9 cellular contexts compared by ENCODE assay signal in genomic region chrX:40107291-40108083, GRCh38. TPM values are rescaled to one million over a fixed set of nuclear protein-coding genes. Genes with fewer than 3 reads are reported as not detected.
DNase-seq lines count a peak whose midpoint lies in the region; ATAC-seq, FAIRE-seq and TF ChIP-seq lines count a peak whose summit lies in the region.
"Had no signal": no experiment of that assay in that cellular context is flagged by ENCODE, and none has a peak within 500 bp of the region (broad histone marks: within the 10 kb centered on the region; RNA-seq: fewer than 3 reads in every experiment).

No MANE protein-coding gene starts in this region.

- H3K27me3 ChIP-seq in K562 (ENCODE audit: control insufficient read depth in 2 of 2, insufficient read depth in 2 of 2, low read length in 2 of 2) (no peaks in the 10 kb centered on the region), layer of hippocampus (ENCODE audit: control insufficient read depth, insufficient read depth, low read length) (no peaks in the 10 kb centered on the region), stomach (peaks cover 0 to 76% (median 26%) of the 10 kb centered on the region in 3 donors)

- no peaks in the 10 kb centered on the region for H4K20me1 ChIP-seq in K562 (replicated peaks; ENCODE audit: control insufficient read depth, insufficient read depth, low read length)

- H3K27ac ChIP-seq in K562 (ENCODE audit: extremely low read depth, low read depth, low read length): peak overlapping the region; percentile 95
- peak overlapping the region; percentile 62 for H3K27ac ChIP-seq in layer of hippocampus (ENCODE audit: low read depth, low read length)
- peak overlapping the region; percentile 90 to 96 (median 93) for H3K27ac ChIP-seq in stomach

- DNase-seq in NCI-H510A (lab: John Stamatoyannopoulos, UW) (peak; percentile 52), NCI-H510A treated with DMSO at 0.1 percent for 48 hours (lab: John Stamatoyannopoulos, UW) (no peak), NCI-H2227 treated with DMSO at 0.1 percent for 48 hours (lab: John Stamatoyannopoulos, UW) (peak; percentile 53), K562 (ENCODE audit: extremely low read depth in 1 of 4, low spot score in 3 of 4) (peak in 1 of 4 experiments; percentile 85), stomach (peak; percentile 71), AG08395 (ENCODE audit: low spot score) (no peak)
- DNase-seq in central memory CD4-positive, alpha-beta T cell: no peak

- H3K36me3 ChIP-seq in K562 (ENCODE audit: control insufficient read depth, insufficient read depth, low read length) (no peaks in the 10 kb centered on the region), stomach (no peaks in the 10 kb centered on the region)

- in situ Hi-C loops in K562 (cut with MboI): loop anchor here (5.0 to 10.0 kb wide), 3 partner anchors 47 to 157 kb away; no protein-coding TSS in a partner anchor

- peak overlapping the region; percentile 83 for H3K4me2 ChIP-seq in K562 (ENCODE audit: insufficient read depth, low read length)

- peak; percentile 73 for FAIRE-seq in K562 (lab: Jason Lieb, UNC)
- FAIRE-seq: G401.6 had no signal

- intact Hi-C loops in K562 (cut with micrococcal nuclease): loop anchor here (2.0 to 10.0 kb wide), 4 partner anchors 47 to 373 kb away; no protein-coding TSS in a partner anchor
- intact Hi-C loops in stomach (cut with DNase I; ENCODE audit: low total_unique reads): no loop called here

- no peak for TF ChIP-seq POLR2A in K562 (conservative IDR thresholded peaks at IDR 0.05)
- no peak for TF ChIP-seq POLR2A in stomach (IDR thresholded peaks at IDR 0.05)

- TF ChIP-seq EP300 in K562 (IDR thresholded peaks at IDR 0.05; ENCODE audit: low read length) (no peak; the same call in 1 of the 2 replicates), stomach (IDR thresholded peaks at IDR 0.05) (no peak)

- WGBS in K562 (ENCODE audit: insufficient coverage, low coverage, missing lambda C conversion rate): 5% methylated on average over 27 of the region's 68 CpGs
- 8 to 24% (median 12%) methylated on average over 7 to 68 of the region's 68 CpGs for WGBS in stomach, 5 donors

- POLR2A ChIA-PET in K562 (lab: Yijun Ruan, JAX): interaction anchor here (0.6 to 3.9 kb wide), 7 partner anchors 9 to 534 kb away, joined by 3 to 18 read pairs (median 4); partner anchors contain the start of gene BCOR

- H3K9me3 ChIP-seq in K562 (replicated peaks; ENCODE audit: control insufficient read depth, insufficient read depth, low read depth, low read length) (no peaks in the 10 kb centered on the region), stomach (peaks cover 0 to 27% (median 0%) of the 10 kb centered on the region in 4 donors)

- H3K79me2 ChIP-seq in K562 (ENCODE audit: control insufficient read depth, insufficient read depth, low read length): peaks cover 79% of the 10 kb centered on the region

- ATAC-seq in K562: peak; percentile 8

- no TSS peak for BruUV-seq in K562 (replicated peaks; lab: Mats Ljungman, UMichigan)

- CTCF ChIA-PET in K562 (lab: Yijun Ruan, JAX; ENCODE audit: low intra/inter-chr PET ratio): no interaction called here

- H3K4me1 ChIP-seq in K562 (replicated peaks in 1 of 2; ENCODE audit: control insufficient read depth in 2 of 2, insufficient read depth in 2 of 2, low read length in 2 of 2) (peaks cover 52 to 73% of the 10 kb centered on the region in 2 experiments), stomach (peaks cover 19 to 65% (median 42%) of the 10 kb centered on the region in 4 donors)

- H3K4me3 ChIP-seq in K562: peak overlapping the region; percentile 66; the same call in 1 of the 2 replicates
- H3K4me3 ChIP-seq in stomach: peak overlapping the region; percentile 46 to 53 (median 51)

- no peak for TF ChIP-seq RAD21 in K562 (CRISPR knock-in tag; conservative IDR thresholded peaks at IDR 0.05 in 1 of 2, IDR thresholded peaks at IDR 0.05 in 1 of 2)

- TF ChIP-seq CTCF in K562 (IDR thresholded peaks at IDR 0.05 in 2 of 3, conservative IDR thresholded peaks at IDR 0.05 in 1 of 3; ENCODE audit: insufficient read depth in 2 of 3, low read depth in 1 of 3, low read length in 3 of 3): no peak
- no peak for TF ChIP-seq CTCF in stomach (IDR thresholded peaks at IDR 0.05)

- H3K9me1 ChIP-seq in K562 (ENCODE audit: control insufficient read depth, insufficient read depth, low read length): no peaks in the 10 kb centered on the region

- H2AFZ ChIP-seq in K562 (ENCODE audit: low read depth, low read length): peak overlapping the region; percentile 52; the same call in 1 of the 2 replicates

- H3K9ac ChIP-seq in K562 (ENCODE audit: insufficient read depth in 1 of 2, low read depth in 2 of 2, low read length in 2 of 2): peak overlapping the region; percentile 85 to 98

TF ChIP-seq in K562, 482 proteins besides CTCF, POLR2A, EP300 and RAD21 (continues in another document):
- TF ChIP-seq SMAD2 (IDR thresholded peaks at IDR 0.05; ENCODE audit: low read depth, low read length) (no peak), TRIM24 (IDR thresholded peaks at IDR 0.05) (no peak), GABPA (tag; conservative IDR thresholded peaks at IDR 0.05; ENCODE audit: low read depth) (no peak), CEBPG (CRISPR knock-in tag; IDR thresholded peaks at IDR 0.05) (no peak), CEBPG (tag; conservative IDR thresholded peaks at IDR 0.05 in 1 of 2, IDR thresholded peaks at IDR 0.05 in 1 of 2) (no peak), KLF6 (CRISPR knock-in tag; IDR thresholded peaks at IDR 0.05; ENCODE audit: borderline replicate concordance) (no peak), JUND (IDR thresholded peaks at IDR 0.05; ENCODE audit: borderline replicate concordance, low read depth, low read length) (peak; percentile 27; the same call in 1 of the 2 replicates), JUND (tag; IDR thresholded peaks at IDR 0.05; ENCODE audit: borderline replicate concordance, low read depth, low read length) (peak; percentile 38; the same call in 1 of the 3 replicates), ZC3H8 (IDR thresholded peaks at IDR 0.05) (no peak), SMARCA5 (IDR thresholded peaks at IDR 0.05) (no peak), POLR2AphosphoS5 (IDR thresholded peaks at IDR 0.05; ENCODE audit: control insufficient read depth, insufficient read depth, low read depth, low read length) (no peak), GTF3C2 (IDR thresholded peaks at IDR 0.05; ENCODE audit: borderline replicate concordance, extremely low read depth, insufficient read length) (no peak), SRSF9 (IDR thresholded peaks at IDR 0.05; ENCODE audit: borderline replicate concordance, low read depth, low read length) (no peak)

RNA-seq across cellular contexts. Expression of gene BCOR, which starts 9.7 kb away (rescaled TPM):
- 128 and 140 TPM in 2 replicates for total RNA-seq in K562 (2011; cell fraction: chromatin; rRNA removed; ENCODE audit: low replicate concordance)
- total RNA-seq in K562 (2011; cell fraction: nucleolus; rRNA removed): 71.6 and 74.4 TPM in 2 replicates
- total RNA-seq in K562 (2011; cell fraction: nucleoplasm; rRNA removed): 97.0 and 135 TPM in 2 replicates
- total RNA-seq in K562 (2014; rRNA removed) (73.7 and 76.0 TPM in 2 replicates), K562 (2014; rRNA removed; fragmentation: Illumina TruSeq; extraction: Trizol) (37.6 and 37.9 TPM in 2 replicates), K562 (2015; rRNA removed; fragmentation: Illumina TruSeq; extraction: Trizol) (33.0 and 36.6 TPM in 2 replicates), K562 (2021) (98.3 and 113 TPM in 2 replicates), stomach (10 to 100 TPM; 11.0 to 45.5 (median 34.8) TPM)
- polyA plus RNA-seq in K562 (2011; rRNA removed) (27.5 and 28.1 TPM in 2 replicates), K562 (2014; fragmentation: Illumina TruSeq; extraction: Trizol) (88.1 and 98.5 TPM in 2 replicates), K562 (2014; fragmentation: Nextera tagmentation; extraction: Ambion mirVana) (10 to 100 TPM; 32.0 to 37.4 TPM), K562 (2014; rRNA removed) (44.4 and 64.6 TPM in 2 replicates), stomach (10 to 100 TPM in 1 of 3 donors, 1 to 10 TPM in 2; 4.4 to 11.8 (median 5.0) TPM)
- 30.1 and 38.0 TPM in 2 replicates for polyA plus RNA-seq in K562 (2011; cell fraction: cytosol; rRNA removed)
- 64.0 and 93.7 TPM in 2 replicates for polyA plus RNA-seq in K562 (2011; cell fraction: nucleus; rRNA removed)
- polyA plus RNA-seq in K562 (2012): 72.8 and 76.1 TPM in 2 replicates
- 40.5 and 49.5 TPM in 2 replicates for polyA minus RNA-seq in K562 (2011; rRNA and poly(A)+ RNA removed)
- 105 and 120 TPM in 2 replicates for polyA minus RNA-seq in K562 (2011; cell fraction: cytosol; rRNA and poly(A)+ RNA removed)
- polyA minus RNA-seq in K562 (2011; cell fraction: nucleus; rRNA and poly(A)+ RNA removed): 36.9 and 50.0 TPM in 2 replicates

Comparison
In these comparisons a context has a peak if more than half of its experiments do, and no peak if none do; other contexts are left out.
1. DNase-seq: peak in NCI-H510A (single experiment), NCI-H2227 treated with DMSO at 0.1 percent for 48 hours (single experiment) and stomach (single experiment); none in NCI-H510A treated with DMSO at 0.1 percent for 48 hours (single experiment), central memory CD4-positive, alpha-beta T cell (single experiment) and AG08395 (single experiment).
2. Peak in every context shown above with its lines, with median percentiles within 50 percentile points of each other: H3K27ac ChIP-seq.